Comparison of ENCODE assay signal across 24 cellular contexts in the genomic region with DNA sequence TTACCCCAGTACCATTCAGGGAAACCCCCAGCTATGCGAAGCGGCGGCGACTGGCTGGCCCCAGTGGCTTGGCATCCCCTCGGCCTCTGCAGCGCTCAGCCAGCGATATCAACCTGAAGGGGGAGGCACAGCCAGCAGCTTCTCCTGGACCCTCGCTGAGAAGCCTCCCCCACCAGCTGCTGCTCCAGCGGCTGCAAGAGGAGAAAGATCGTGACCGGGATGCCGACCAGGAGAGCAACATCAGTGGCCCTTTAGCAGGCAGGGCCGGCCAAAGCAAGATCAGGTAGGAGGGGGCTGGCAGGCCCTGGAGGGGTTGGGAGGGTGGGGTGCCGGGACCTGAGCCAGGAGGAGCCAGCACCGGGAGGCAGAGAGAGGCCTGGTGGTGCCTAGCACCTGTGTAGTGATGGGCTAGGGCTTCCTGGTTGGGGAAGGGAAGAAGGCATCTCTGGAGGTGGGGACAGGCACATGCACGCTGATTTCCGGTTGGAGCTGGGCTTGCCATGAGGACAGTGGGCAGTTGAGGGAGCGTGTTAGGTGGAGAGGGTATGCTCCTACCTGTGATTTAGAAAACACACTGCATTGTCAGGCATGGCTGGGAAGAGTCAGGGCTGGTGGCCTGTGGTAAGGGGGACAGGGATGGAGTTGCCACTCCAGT. TPM values are rescaled to one million over a fixed set of nuclear protein-coding genes. Genes with fewer than 3 reads are reported as not detected.
DNase-seq lines count a peak whose midpoint lies in the region; ATAC-seq and TF ChIP-seq lines count a peak whose summit lies in the region.
"Had no signal": no experiment of that assay in that cellular context is flagged by ENCODE, and none has a peak within 500 bp of the region (broad histone marks: within the 10 kb centered on the region; RNA-seq: fewer than 3 reads in every experiment).

No MANE protein-coding gene starts in this region.

- H3K27me3 ChIP-seq in left ventricle myocardium inferior (ENCODE audit: low read depth) (no peaks in the 10 kb centered on the region), hepatocyte (no peaks in the 10 kb centered on the region)
- H3K27me3 ChIP-seq: cardiac muscle cell, testis, vagina had no signal

- no peak overlapping the region for H2AFZ ChIP-seq in hepatocyte

- peaks cover 18% of the 10 kb centered on the region for H3K4me1 Mint-ChIP-seq in CD14-positive monocyte
- peaks cover 18% of the 10 kb centered on the region for H3K4me1 Mint-ChIP-seq in activated CD8-positive, alpha-beta memory T cell treated with anti-CD3 and anti-CD28 coated beads, Interleukin-2, amount 10 ng/mL, durations not matched to agents 7 days and 5 days
- H3K4me1 Mint-ChIP-seq: stimulated activated memory B cell treated with anti-CD40 and anti-IgM and Interleukin-4, amounts not matched to agents 10 μg/mL and 1 μg/mL and 100 μg/mL, for 72 hours had no signal

- H3K4me2 ChIP-seq in hepatocyte, result no peak overlapping the region

- peaks cover 86% of the 10 kb centered on the region for H3K4me1 ChIP-seq in left ventricle myocardium inferior
- peaks cover 7% of the 10 kb centered on the region for H3K4me1 ChIP-seq in hepatocyte (ENCODE audit: insufficient read depth)
- H3K4me1 ChIP-seq: testis had no signal

- DNase-seq in CD14-positive monocyte (ENCODE audit: low spot score) (peak; percentile 37), left ventricle myocardium inferior (peak; percentile 11), posterior cingulate gyrus (peak in 7 of 10 donors; percentile 1 to 63 (median 7)), hepatocyte (ENCODE audit: low spot score) (no peak), COLO829 (ENCODE audit: low spot score) (no peak)
- no peak for DNase-seq in activated CD8-positive, alpha-beta memory T cell treated with anti-CD3 and anti-CD28 coated beads, Interleukin-2, amount 10 ng/mL, durations not matched to agents 7 days and 5 days
- DNase-seq: activated CD4-positive, alpha-beta T cell treated with anti-CD3 and anti-CD28 coated beads, Interleukin-2, amount 50 U/mL, for 48 hours; amniotic stem cell; dermis blood vessel endothelial cell; H7; KG1; NCI-H1417; NCI-H2081 treated with DMSO at 0.1 percent for 48 hours; NCI-H774; SHP77; stimulated activated CD4-positive, alpha-beta T cell treated with anti-CD3 and anti-CD28 coated beads, Interleukin-4, amount 100 ng/mL, for 1 hour; SW 1271; testis had no signal

- H3K79me2 ChIP-seq in hepatocyte, result no peaks in the 10 kb centered on the region

- CTCF ChIA-PET in activated CD8-positive, alpha-beta memory T cell treated with anti-CD3 and anti-CD28 coated beads, Interleukin-2, amount 10 ng/mL, durations not matched to agents 7 days and 5 days (lab: Charles Lee), result interaction anchor here (0.9 to 2.0 kb wide), 2 partner anchors 7 to 74 kb away, joined by 4 to 6 read pairs; no protein-coding TSS in a partner anchor

- H3K27ac ChIP-seq in angular gyrus (ENCODE audit: low read depth, low read length) (peak overlapping the region; percentile 68), left ventricle myocardium inferior (replicated peaks) (peak overlapping the region; percentile 41), hepatocyte (no peak overlapping the region)
- H3K27ac ChIP-seq: C4-2B, cardiac muscle cell, testis, vagina had no signal

- H3K9me3 ChIP-seq in left ventricle myocardium inferior (replicated peaks), result peaks cover 4% of the 10 kb centered on the region
- H3K9me3 ChIP-seq in hepatocyte (ENCODE audit: low read depth), result no peaks in the 10 kb centered on the region
- H3K9me3 ChIP-seq: testis, vagina had no signal

- H3K36me3 ChIP-seq in left ventricle myocardium inferior, result peaks cover 18% of the 10 kb centered on the region
- H3K36me3 ChIP-seq in hepatocyte (replicated peaks; ENCODE audit: insufficient read depth, low read depth), result no peaks in the 10 kb centered on the region
- H3K36me3 ChIP-seq: cardiac muscle cell, vagina had no signal

- 94% methylated on average over 18 of the region's 18 CpGs for WGBS in hepatocyte (ENCODE audit: low lambda C conversion rate, missing lambda C conversion rate)

- no peaks in the 10 kb centered on the region for H3K9me2 ChIP-seq in hepatocyte (replicated peaks; ENCODE audit: insufficient read depth)

- H3K4me3 ChIP-seq in left ventricle myocardium inferior, result peak overlapping the region; percentile 15
- H3K4me3 ChIP-seq in hepatocyte, result no peak overlapping the region
- H3K4me3 ChIP-seq: cardiac muscle cell, testis, vagina had no signal

- no peak for TF ChIP-seq CTCF in CD14-positive monocyte (IDR thresholded peaks at IDR 0.05)
- TF ChIP-seq CTCF in left ventricle myocardium inferior (IDR thresholded peaks at IDR 0.05; ENCODE audit: borderline replicate concordance), result no peak
- no peak for TF ChIP-seq CTCF in hepatocyte (IDR thresholded peaks at IDR 0.05; ENCODE audit: poor library complexity)

- H3K36me3 Mint-ChIP-seq in CD14-positive monocyte, result no peaks in the 10 kb centered on the region
- H3K36me3 Mint-ChIP-seq in activated CD8-positive, alpha-beta memory T cell treated with anti-CD3 and anti-CD28 coated beads, Interleukin-2, amount 10 ng/mL, durations not matched to agents 7 days and 5 days, result no peaks in the 10 kb centered on the region
- H3K36me3 Mint-ChIP-seq: stimulated activated memory B cell treated with anti-CD40 and anti-IgM and Interleukin-4, amounts not matched to agents 10 μg/mL and 1 μg/mL and 100 μg/mL, for 72 hours had no signal

- intact Hi-C loops in CD14-positive monocyte (cut with micrococcal nuclease), result no loop called here
- intact Hi-C loops in left ventricle myocardium inferior (cut with micrococcal nuclease), result no loop called here
- intact Hi-C loops in posterior cingulate gyrus (cut with DNase I), result loop anchor here (5.0 kb wide), 1 partner anchor 68 kb away; a partner anchor contains a TSS

- no peak for ATAC-seq in activated CD8-positive, alpha-beta memory T cell treated with anti-CD3 and anti-CD28 coated beads, Interleukin-2, amount 10 ng/mL, durations not matched to agents 7 days and 5 days
- ATAC-seq: stimulated activated memory B cell treated with anti-CD40 and anti-IgM and Interleukin-4, amounts not matched to agents 10 μg/mL and 1 μg/mL and 100 μg/mL, for 72 hours had no signal

- no peak overlapping the region for H3K4me3 Mint-ChIP-seq in CD14-positive monocyte
- no peak overlapping the region for H3K4me3 Mint-ChIP-seq in activated CD8-positive, alpha-beta memory T cell treated with anti-CD3 and anti-CD28 coated beads, Interleukin-2, amount 10 ng/mL, durations not matched to agents 7 days and 5 days
- H3K4me3 Mint-ChIP-seq: stimulated activated memory B cell treated with anti-CD40 and anti-IgM and Interleukin-4, amounts not matched to agents 10 μg/mL and 1 μg/mL and 100 μg/mL, for 72 hours had no signal

- H3K27me3 Mint-ChIP-seq in CD14-positive monocyte (ENCODE audit: low read depth in 3 of 3), result peaks cover 0 to 3% (median 0%) of the 10 kb centered on the region in 3 donors
- H3K27me3 Mint-ChIP-seq in activated CD8-positive, alpha-beta memory T cell treated with anti-CD3 and anti-CD28 coated beads, Interleukin-2, amount 10 ng/mL, durations not matched to agents 7 days and 5 days, result peaks cover 13% of the 10 kb centered on the region

- H4K20me1 ChIP-seq in hepatocyte (ENCODE audit: insufficient read depth, poor library complexity, severe bottlenecking), result no peaks in the 10 kb centered on the region

- H3K27ac Mint-ChIP-seq in CD14-positive monocyte, result no peak overlapping the region
- H3K27ac Mint-ChIP-seq in activated CD8-positive, alpha-beta memory T cell treated with anti-CD3 and anti-CD28 coated beads, Interleukin-2, amount 10 ng/mL, durations not matched to agents 7 days and 5 days, result no peak overlapping the region
- H3K27ac Mint-ChIP-seq: stimulated activated memory B cell treated with anti-CD40 and anti-IgM and Interleukin-4, amounts not matched to agents 10 μg/mL and 1 μg/mL and 100 μg/mL, for 72 hours had no signal

- peaks cover 0 to 4% (median 0%) of the 10 kb centered on the region in 7 donors for H3K9me3 Mint-ChIP-seq in CD14-positive monocyte
- no peaks in the 10 kb centered on the region for H3K9me3 Mint-ChIP-seq in activated CD8-positive, alpha-beta memory T cell treated with anti-CD3 and anti-CD28 coated beads, Interleukin-2, amount 10 ng/mL, durations not matched to agents 7 days and 5 days (ENCODE audit: low read depth)

RNA-seq across cellular contexts. Expression of a gene that starts 22.3 kb away (rescaled TPM):
- polyA plus RNA-seq in CD14-positive monocyte (not detected), hepatocyte (1.9 and 2.6 TPM in 2 replicates)
- total RNA-seq in left ventricle myocardium inferior (23.1 TPM), hepatocyte (2.4 and 2.9 TPM in 2 replicates)
- under 1 TPM in 1 of 2 experiments, not detected in 1; 0.05 TPM for total RNA-seq in activated CD8-positive, alpha-beta memory T cell treated with anti-CD3 and anti-CD28 coated beads, Interleukin-2, amount 10 ng/mL, durations not matched to agents 7 days and 5 days

RNA-seq across cellular contexts. Expression of a gene that starts 43.1 kb away (rescaled TPM):
- polyA plus RNA-seq in CD14-positive monocyte (not detected), hepatocyte (not detected in 2 replicates)
- total RNA-seq in left ventricle myocardium inferior (0.30 TPM), hepatocyte (not detected in 2 replicates)
- not detected for total RNA-seq in activated CD8-positive, alpha-beta memory T cell treated with anti-CD3 and anti-CD28 coated beads, Interleukin-2, amount 10 ng/mL, durations not matched to agents 7 days and 5 days
- total RNA-seq: H7, vagina had no signal
- polyA plus RNA-seq: cardiac muscle cell, neural cell had no signal

Comparison
In these comparisons a context has a peak if more than half of its experiments do, and no peak if none do; other contexts are left out.
1. DNase-seq: peak in CD14-positive monocyte (single experiment), left ventricle myocardium inferior (single experiment) and posterior cingulate gyrus (7 of 10); none in hepatocyte (single experiment), activated CD8-positive, alpha-beta memory T cell treated with anti-CD3 and anti-CD28 coated beads, Interleukin-2, amount 10 ng/mL, durations not matched to agents 7 days and 5 days (single experiment) and COLO829 (single experiment).